In genomic region chr12:117155278-117156060, GRCh38 we compare ENCODE assay signal across 9 cellular contexts. TPM values are rescaled to one million over a fixed set of nuclear protein-coding genes. Genes with fewer than 3 reads are reported as not detected.
A peak's percentile ranks its signal among the peaks of the same experiment; 100 is the strongest.
DNase-seq lines count a peak whose midpoint lies in the region; ATAC-seq and TF ChIP-seq lines count a peak whose summit lies in the region.
"Had no signal": no experiment of that assay in that cellular context is flagged by ENCODE, and none has a peak within 500 bp of the region (broad histone marks: within the 10 kb centered on the region; RNA-seq: fewer than 3 reads in every experiment).

No MANE protein-coding gene starts in this region.

- H3K9ac ChIP-seq in Loucy (ENCODE audit: low read depth, low read length, poor library complexity, severe bottlenecking): no peak overlapping the region

- no peak overlapping the region for H2AFZ ChIP-seq in Loucy (ENCODE audit: low read length)

- H3F3A ChIP-seq in Loucy (ENCODE audit: low read depth): no peaks in the 10 kb centered on the region

- peak; percentile 91 for TF ChIP-seq CTCF in Loucy (conservative IDR thresholded peaks at IDR 0.05; ENCODE audit: low read length)

- H3K9me2 ChIP-seq in Loucy (replicated peaks; ENCODE audit: low read depth, low read length): no peaks in the 10 kb centered on the region

- no peak overlapping the region for H3K4me2 ChIP-seq in Loucy (ENCODE audit: low read depth, low read length, poor library complexity, severe bottlenecking)

- H3K4me3 Mint-ChIP-seq in T-cell (no peak overlapping the region), immature natural killer cell (no peak overlapping the region)

- no peaks in the 10 kb centered on the region for H3K9me3 Mint-ChIP-seq in T-cell
- H3K9me3 Mint-ChIP-seq in immature natural killer cell: no peaks in the 10 kb centered on the region

- DNase-seq in Caki2 (ENCODE audit: low read depth) (peak; percentile 53), T-cell (peak; percentile 25 to 80 (median 61)), amniotic epithelial cell (ENCODE audit: low read depth) (peak; percentile 52), immature natural killer cell (peak in 2 of 3 donors; percentile 16 to 44)
- peak; percentile 50 for DNase-seq in stimulated activated CD4-positive, alpha-beta T cell treated with anti-CD3 and anti-CD28 coated beads, Interleukin-2, amount 100 ng/mL, for 4 hours (ENCODE audit: low read depth)

- in situ Hi-C loops in Caki2 (cut with HindIII; ENCODE audit: low pct_unique_long_range_greater_than_20kb, low sequenced_read_pairs): no loop called here

- no peaks in the 10 kb centered on the region for H3K79me2 ChIP-seq in Loucy (ENCODE audit: insufficient read depth, low read length)

- no peaks in the 10 kb centered on the region for H3K27me3 ChIP-seq in Loucy (ENCODE audit: insufficient read depth, low read length, poor library complexity, severe bottlenecking)

- H3K9me3 ChIP-seq in Loucy (ENCODE audit: insufficient read depth, low read depth, low read length): no peaks in the 10 kb centered on the region

- peaks cover 14 to 27% (median 22%) of the 10 kb centered on the region in 3 donors for H3K4me1 Mint-ChIP-seq in T-cell
- peaks cover 5 to 8% of the 10 kb centered on the region in 2 donors for H3K4me1 Mint-ChIP-seq in immature natural killer cell

- no peak overlapping the region for H3K27ac Mint-ChIP-seq in T-cell
- no peak overlapping the region for H3K27ac Mint-ChIP-seq in immature natural killer cell

- H3K27me3 Mint-ChIP-seq in T-cell (no peaks in the 10 kb centered on the region), immature natural killer cell (ENCODE audit: low read depth in 3 of 3) (peaks cover 0 to 5% (median 2%) of the 10 kb centered on the region in 3 donors)

- no peaks in the 10 kb centered on the region for H3K4me1 ChIP-seq in Loucy (ENCODE audit: insufficient read depth, low read length, poor library complexity, severe bottlenecking)

- H3K36me3 Mint-ChIP-seq in T-cell (peaks cover 72% of the 10 kb centered on the region), immature natural killer cell (peaks cover 32 to 53% (median 36%) of the 10 kb centered on the region in 3 donors)

- H4K20me1 ChIP-seq in Loucy (ENCODE audit: insufficient read depth, low read length, poor library complexity, severe bottlenecking): peaks cover 6% of the 10 kb centered on the region

- peak; percentile 57 for ATAC-seq in GM21528 (IDR thresholded peaks at IDR 0.05; ENCODE audit: low FRiP score, unreplicated experiment)
- peak; percentile 81 to 88 (median 84) for ATAC-seq in T-cell (replicated peaks in 1 of 4)
- no peak for ATAC-seq in GM21423 (IDR thresholded peaks at IDR 0.05; ENCODE audit: unreplicated experiment)

- H3K36me3 ChIP-seq in Loucy (ENCODE audit: insufficient read depth, low read length): peaks cover 77% of the 10 kb centered on the region; the same call in 1 of the 2 replicates

- POLR2A ChIA-PET in T-cell (lab: Charles Lee): no interaction called here

- H3K4me3 ChIP-seq in Loucy (ENCODE audit: low read length, poor library complexity, severe bottlenecking): no peak overlapping the region
- H3K4me3 ChIP-seq: SK-N-MC had no signal

- CTCF ChIA-PET in T-cell (lab: Charles Lee): no interaction called here

RNA-seq across cellular contexts. Expression of gene FBXO21, which starts 34.8 kb away (rescaled TPM):
- total RNA-seq in Caki2 (2014; rRNA removed; shearing (Covaris generic); ENCODE audit: low replicate concordance): 38.1 and 88.8 TPM in 2 replicates
- total RNA-seq in T-cell: 10 to 100 TPM; 47.7 to 58.1 (median 54.2) TPM
- polyA plus RNA-seq in immature natural killer cell: 10 to 100 TPM; 32.2 to 52.7 (median 49.2) TPM

RNA-seq across cellular contexts. Expression of gene TESC, which starts 56.3 kb away (rescaled TPM):
- total RNA-seq in Caki2 (2014; rRNA removed; shearing (Covaris generic); ENCODE audit: low replicate concordance): 8.9 and 10.1 TPM in 2 replicates
- 1 to 10 TPM; 2.8 to 6.4 (median 4.9) TPM for total RNA-seq in T-cell
- 10 to 100 TPM; 42.6 to 71.3 (median 53.8) TPM for polyA plus RNA-seq in immature natural killer cell
